ENCODE assay signal across 17 cellular contexts in the genomic region with DNA sequence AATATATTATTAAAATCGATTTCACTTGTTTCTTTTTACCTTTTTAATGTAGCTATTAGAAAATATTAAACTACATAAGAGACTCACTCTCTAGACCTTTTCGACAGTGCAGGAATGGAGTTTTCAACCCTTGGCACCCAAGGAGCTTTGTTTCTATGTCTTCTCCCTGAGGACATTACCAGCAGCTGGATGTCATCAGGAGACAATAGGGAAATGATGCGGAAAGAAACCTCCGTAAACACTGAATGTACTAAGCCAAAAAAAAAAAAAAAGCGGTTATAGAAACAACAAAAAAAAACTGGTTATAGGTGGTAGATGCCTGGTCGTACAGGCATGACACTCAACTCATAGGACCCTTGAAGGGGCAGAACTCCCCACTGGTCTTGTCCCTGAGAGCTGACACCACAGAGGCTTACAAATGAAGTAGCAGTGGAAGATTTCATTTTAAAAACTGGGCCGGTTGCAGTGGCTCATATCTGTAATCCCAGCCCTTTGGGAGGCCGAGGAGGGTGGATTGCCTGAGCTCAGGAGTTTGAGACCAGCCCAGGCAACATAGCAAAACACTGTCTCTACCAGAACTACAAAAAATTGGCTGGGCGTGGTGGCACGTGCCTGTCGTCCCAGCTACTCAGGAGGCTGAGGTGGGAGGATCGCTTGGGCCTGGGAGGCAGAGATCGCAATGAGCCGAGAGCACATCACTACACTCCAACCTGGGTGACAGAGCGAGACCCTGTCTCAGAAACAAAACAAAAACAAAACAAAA. TPM values are rescaled to one million over a fixed set of nuclear protein-coding genes. Genes with fewer than 3 reads are reported as not detected.
DNase-seq lines count a peak whose midpoint lies in the region; ATAC-seq and TF ChIP-seq lines count a peak whose summit lies in the region.
"Had no signal": no experiment of that assay in that cellular context is flagged by ENCODE, and none has a peak within 500 bp of the region (broad histone marks: within the 10 kb centered on the region; RNA-seq: fewer than 3 reads in every experiment).

No MANE protein-coding gene starts in this region.

- H4K20me1 ChIP-seq in GM23248 (ENCODE audit: insufficient read depth), result 0 out of 2 replicates have a peak, but pooled peaks cover 3% of the 10 kb centered on the region

- H3K4me3 ChIP-seq in GM23248 (no peak overlapping the region), gastroesophageal sphincter (no peak overlapping the region), sigmoid colon (no peak overlapping the region)
- H3K4me3 ChIP-seq: GM23338, right lobe of liver had no signal

- DNase-seq in GM23248, result peak; percentile 26
- DNase-seq in NCI-H69 (lab: John Stamatoyannopoulos, UW), result peak; percentile 68
- peak; percentile 62 for DNase-seq in sigmoid colon
- no peak for DNase-seq in T-cell
- no peak for DNase-seq in NCI-H1417 treated with DMSO at 0.1 percent for 48 hours (lab: John Stamatoyannopoulos, UW)
- no peak for DNase-seq in SHP77 treated with DMSO at 0.1 percent for 48 hours (lab: John Stamatoyannopoulos, UW)
- DNase-seq: activated CD8-positive, alpha-beta T cell treated with anti-CD3 and anti-CD28 coated beads, Interleukin-2, amount 10 ng/mL, durations not matched to agents 7 days and 5 days; anterior cingulate cortex; dermis blood vessel endothelial cell; natural killer cell; right lobe of liver; SHP77; stimulated activated CD4-positive, alpha-beta T cell treated with anti-CD3 and anti-CD28 coated beads, Interleukin-4, amount 100 ng/mL, for 24 hours had no signal

- H3K27me3 Mint-ChIP-seq in T-cell, result no peaks in the 10 kb centered on the region

- peaks cover 94% of the 10 kb centered on the region for H3K79me2 ChIP-seq in GM23248 (ENCODE audit: insufficient read depth)

- ATAC-seq in gastroesophageal sphincter, result no peak
- ATAC-seq in T-cell (replicated peaks in 1 of 4), result no peak
- ATAC-seq: activated CD8-positive, alpha-beta T cell treated with anti-CD3 and anti-CD28 coated beads, Interleukin-2, amount 10 ng/mL, durations not matched to agents 7 days and 5 days; GM23338; natural killer cell; right lobe of liver had no signal

- H3K9me3 ChIP-seq in GM23248 (ENCODE audit: low read depth) (no peaks in the 10 kb centered on the region), gastroesophageal sphincter (no peaks in the 10 kb centered on the region), sigmoid colon (no peaks in the 10 kb centered on the region)
- H3K9me3 ChIP-seq: right lobe of liver had no signal

- peak overlapping the region; percentile 21; the same call in 1 of the 2 replicates for H3K9ac ChIP-seq in GM23248

- H3K4me1 ChIP-seq in GM23248 (ENCODE audit: insufficient read depth) (0 out of 2 replicates have a peak, but pooled peaks cover 5% of the 10 kb centered on the region), gastroesophageal sphincter (peaks cover 0 to 45% (median 13%) of the 10 kb centered on the region in 3 donors), sigmoid colon (peaks cover 0 to 30% (median 23%) of the 10 kb centered on the region in 4 donors)

- intact Hi-C loops in sigmoid colon (cut with DNase I), result loop anchor here (5.0 kb wide), 3 partner anchors 46 to 256 kb away; a partner anchor contains a TSS

- in situ Hi-C loops in GM23248 (cut with MboI), result no loop called here

- H3K27ac Mint-ChIP-seq in T-cell, result no peak overlapping the region
- H3K27ac Mint-ChIP-seq: activated CD8-positive, alpha-beta T cell treated with anti-CD3 and anti-CD28 coated beads, Interleukin-2, amount 10 ng/mL, durations not matched to agents 7 days and 5 days; activated T-helper 2 cell treated with anti-CD3 and anti-CD28 coated beads, Interferon-gamma antibody, Interleukin-2, Interleukin-4, amounts not matched to agents 10 μg/mL and 5 μg/mL and 100 μg/mL, durations not matched to agents 14 hours and 24 hours and 36 hours had no signal

- no peak overlapping the region for H3K4me3 Mint-ChIP-seq in T-cell
- H3K4me3 Mint-ChIP-seq: activated CD8-positive, alpha-beta T cell treated with anti-CD3 and anti-CD28 coated beads, Interleukin-2, amount 10 ng/mL, durations not matched to agents 7 days and 5 days; GM23338; natural killer cell had no signal

- POLR2A ChIA-PET in T-cell (lab: Charles Lee), result interaction anchor here in 1 of 2 donors (0.7 kb wide), 1 partner anchor 15 kb away, joined by 6 read pairs; no protein-coding TSS in a partner anchor

- no peaks in the 10 kb centered on the region for H3K36me3 ChIP-seq in GM23248 (ENCODE audit: low read depth)
- no peaks in the 10 kb centered on the region for H3K36me3 ChIP-seq in gastroesophageal sphincter
- H3K36me3 ChIP-seq in sigmoid colon, result no peaks in the 10 kb centered on the region

- TF ChIP-seq CTCF in gastroesophageal sphincter (IDR thresholded peaks at IDR 0.05) (no peak), sigmoid colon (IDR thresholded peaks at IDR 0.05) (no peak)

- CTCF ChIA-PET in T-cell (lab: Charles Lee), result interaction anchor here in 1 of 2 donors (0.7 kb wide), 1 partner anchor 464 kb away, joined by 6 read pairs; a partner anchor contains a TSS

- H3K27ac ChIP-seq in GM23248, result peak overlapping the region; percentile 36
- peak overlapping the region in 3 of 4 donors; percentile 9 to 90 (median 89) for H3K27ac ChIP-seq in gastroesophageal sphincter
- H3K27ac ChIP-seq in sigmoid colon, result peak overlapping the region; percentile 35 to 80 (median 50)
- H3K27ac ChIP-seq: C4-2B, right lobe of liver had no signal

- no peak for TF ChIP-seq EP300 in gastroesophageal sphincter (IDR thresholded peaks at IDR 0.05)
- TF ChIP-seq EP300 in sigmoid colon (IDR thresholded peaks at IDR 0.05), result no peak

- peaks cover 18% of the 10 kb centered on the region for H3F3A ChIP-seq in GM23248 (ENCODE audit: insufficient read depth)

- no peak for TF ChIP-seq POLR2A in gastroesophageal sphincter (IDR thresholded peaks at IDR 0.05)
- TF ChIP-seq POLR2A in sigmoid colon (IDR thresholded peaks at IDR 0.05), result no peak

- H2AFZ ChIP-seq in GM23248, result 0 out of 2 replicates have a peak overlapping the region, but pooled peaks have one; percentile 2
- H2AFZ ChIP-seq: GM23338 had no signal

- no peak overlapping the region for H3K4me2 ChIP-seq in GM23248 (ENCODE audit: unreplicated experiment)
- H3K4me2 ChIP-seq: GM23338 had no signal

- peaks cover 41 to 58% (median 52%) of the 10 kb centered on the region in 3 donors for H3K4me1 Mint-ChIP-seq in T-cell

- 48 to 54% methylated on average over 15 of the region's 15 CpGs for WGBS in GM23248 (ENCODE audit: low coverage in 1 of 2, low lambda C conversion rate in 2 of 2, missing lambda C conversion rate in 2 of 2), 2 experiments
- WGBS in gastroesophageal sphincter (ENCODE audit: low coverage in 1 of 2), 2 donors, result 57 to 64% methylated on average over 11 to 15 of the region's 15 CpGs
- WGBS in sigmoid colon, 2 donors, result 85 to 86% methylated on average over 15 of the region's 15 CpGs

- H3K27me3 ChIP-seq in GM23248 (replicated peaks; ENCODE audit: insufficient read depth), result no peaks in the 10 kb centered on the region
- no peaks in the 10 kb centered on the region for H3K27me3 ChIP-seq in gastroesophageal sphincter
- no peaks in the 10 kb centered on the region for H3K27me3 ChIP-seq in sigmoid colon
- H3K27me3 ChIP-seq: right lobe of liver had no signal

- H3K9me2 ChIP-seq in GM23248 (ENCODE audit: insufficient read depth), result no peaks in the 10 kb centered on the region

- H3K36me3 Mint-ChIP-seq in T-cell, result peaks cover 3% of the 10 kb centered on the region
- H3K36me3 Mint-ChIP-seq: natural killer cell had no signal

- H3K9me3 Mint-ChIP-seq in T-cell, result no peaks in the 10 kb centered on the region
- H3K9me3 Mint-ChIP-seq: activated T-helper 2 cell treated with anti-CD3 and anti-CD28 coated beads, Interferon-gamma antibody, Interleukin-2, Interleukin-4, amounts not matched to agents 10 μg/mL and 5 μg/mL and 100 μg/mL, durations not matched to agents 14 hours and 24 hours and 36 hours; natural killer cell had no signal

RNA-seq across cellular contexts. Expression of a gene that starts 23.8 kb away (rescaled TPM):
- total RNA-seq in GM23248 (2014; rRNA removed; shearing (Covaris generic)), result 43.0 and 46.4 TPM in 2 replicates
- polyA plus RNA-seq in GM23248 (2016; fragmentation: Nextera tagmentation; extraction: Ambion mirVana) (52.4 and 53.4 TPM in 2 replicates), sigmoid colon (100 to 1,000 TPM in 2 of 3 donors, 10 to 100 TPM in 1; 69.3 to 112 (median 109) TPM)
- total RNA-seq in gastroesophageal sphincter (10 to 100 TPM; 36.0 to 68.4 (median 43.0) TPM), sigmoid colon (10 to 100 TPM; 28.9 to 44.7 (median 38.4) TPM), T-cell (10 to 100 TPM; 27.3 to 34.5 (median 29.7) TPM)

RNA-seq across cellular contexts. Expression of a gene that starts 24.3 kb away (rescaled TPM):
- 53.4 and 85.5 TPM in 2 replicates for total RNA-seq in GM23248 (2014; rRNA removed; shearing (Covaris generic))
- polyA plus RNA-seq in GM23248 (2016; fragmentation: Nextera tagmentation; extraction: Ambion mirVana) (65.3 and 67.2 TPM in 2 replicates), sigmoid colon (10 to 100 TPM; 27.6 to 70.7 (median 29.4) TPM)
- total RNA-seq in gastroesophageal sphincter (10 to 100 TPM; 44.2 to 72.1 (median 66.0) TPM), sigmoid colon (10 to 100 TPM; 35.2 to 69.8 (median 45.2) TPM), T-cell (100 to 1,000 TPM in 4 of 5 donors, 10 to 100 TPM in 1; 98.4 to 127 (median 108) TPM)

RNA-seq across cellular contexts. Expression of a gene that starts 54.7 kb away (rescaled TPM):
- 36.0 and 46.6 TPM in 2 replicates for total RNA-seq in GM23248 (2014; rRNA removed; shearing (Covaris generic))
- polyA plus RNA-seq in GM23248 (2016; fragmentation: Nextera tagmentation; extraction: Ambion mirVana) (28.0 and 28.1 TPM in 2 replicates), sigmoid colon (10 to 100 TPM in 1 of 3 donors, 1 to 10 TPM in 2; 6.2 to 12.7 (median 8.4) TPM)
- total RNA-seq in gastroesophageal sphincter (100 to 1,000 TPM in 1 of 4 donors, 10 to 100 TPM in 3; 46.0 to 128 (median 66.3) TPM), sigmoid colon (100 to 1,000 TPM in 1 of 4 donors, 10 to 100 TPM in 3; 46.6 to 112 (median 81.0) TPM), T-cell (under 1 TPM in 3 of 5 donors, not detected in 2; 0.20 to 0.89 (median 0.35) TPM)
- total RNA-seq: activated CD8-positive, alpha-beta T cell treated with anti-CD3 and anti-CD28 coated beads, Interleukin-2, amount 10 ng/mL, durations not matched to agents 7 days and 5 days had no signal

Comparison
In these comparisons a context has a peak if more than half of its experiments do, and no peak if none do; other contexts are left out.
1. DNase-seq: peak in GM23248 (single experiment), NCI-H69 (single experiment) and sigmoid colon (single experiment); none in T-cell (0 of 34), NCI-H1417 treated with DMSO at 0.1 percent for 48 hours (single experiment) and SHP77 treated with DMSO at 0.1 percent for 48 hours (single experiment).
2. H3K27ac ChIP-seq: peak in every context shown above with its lines; median percentile 89 in gastroesophageal sphincter; 50 in sigmoid colon; 36 in GM23248.
3. RNA of a gene that starts 54.7 kb away (total RNA-seq): 46.6 to 112 TPM in sigmoid colon, 46.0 to 128 TPM in gastroesophageal sphincter and 36.0 to 46.6 TPM in GM23248; 0.20 to 0.89 TPM in T-cell; every median in the first group is over 10 times any median in the second.